In genomic region chr12:53005215-53005985, GRCh38 we compare ENCODE assay signal across 8 cellular contexts. TPM values are rescaled to one million over a fixed set of nuclear protein-coding genes. Genes with fewer than 3 reads are reported as not detected.
A peak's percentile ranks its signal among the peaks of the same experiment; 100 is the strongest.
DNase-seq lines count a peak whose midpoint lies in the region; ATAC-seq, FAIRE-seq and TF ChIP-seq lines count a peak whose summit lies in the region.

No MANE protein-coding gene starts in this region.

- no peaks in the 10 kb centered on the region for H3K9me2 ChIP-seq in GM23248 (ENCODE audit: insufficient read depth)

- H3K9ac ChIP-seq in GM23248, result peak overlapping the region; percentile 91

- peaks cover 41% of the 10 kb centered on the region for H3K4me1 ChIP-seq in A549
- H3K4me1 ChIP-seq in GM23248 (ENCODE audit: insufficient read depth), result peaks cover 46% of the 10 kb centered on the region

- peak overlapping the region; percentile 88 for H3K4me3 ChIP-seq in A549
- H3K4me3 ChIP-seq in GM23248, result peak overlapping the region; percentile 86

- peak overlapping the region; percentile 73 for H2AFZ ChIP-seq in GM23248

- WGBS in A549 (ENCODE audit: missing lambda C conversion rate), result 4% methylated on average over 28 of the region's 28 CpGs
- WGBS in GM23248 (ENCODE audit: low coverage in 1 of 2, low lambda C conversion rate in 2 of 2, missing lambda C conversion rate in 2 of 2), 2 experiments, result 7 to 8% methylated on average over 28 of the region's 28 CpGs

- FAIRE-seq in A549 (lab: Jason Lieb, UNC), result no peak

- peaks cover 9% of the 10 kb centered on the region for H4K20me1 ChIP-seq in GM23248 (ENCODE audit: insufficient read depth)

- CTCF ChIA-PET in A549 (lab: Yijun Ruan, JAX), result interaction anchor here (0.6 to 4.0 kb wide), 8 partner anchors 12 to 127 kb away, joined by 3 to 32 read pairs (median 4); no protein-coding TSS in a partner anchor
- CTCF ChIA-PET in activated CD8-positive, alpha-beta T cell treated with anti-CD3 and anti-CD28 coated beads for 36 hours (lab: Charles Lee), result interaction anchor here (0.7 to 2.5 kb wide), 11 partner anchors 8 to 317 kb away, joined by 3 to 17 read pairs (median 4); partner anchors contain the start of gene AAAS

- H3K9me3 ChIP-seq in A549 (no peaks in the 10 kb centered on the region), GM23248 (ENCODE audit: low read depth) (no peaks in the 10 kb centered on the region)

- POLR2A ChIA-PET in A549 (lab: Yijun Ruan, JAX), result interaction anchor here (0.5 to 3.5 kb wide), 25 partner anchors 8 to 858 kb away, joined by 3 to 44 read pairs (median 4); partner anchors contain the start of genes KRT8, TARBP2 and TNS2
- POLR2A ChIA-PET in activated CD8-positive, alpha-beta T cell treated with anti-CD3 and anti-CD28 coated beads for 36 hours (lab: Charles Lee), result interaction anchor here (0.6 to 1.6 kb wide), 7 partner anchors 9 to 172 kb away, joined by 3 to 4 read pairs (median 3); no protein-coding TSS in a partner anchor

- H3K27me3 Mint-ChIP-seq in activated CD8-positive, alpha-beta T cell treated with anti-CD3 and anti-CD28 coated beads for 36 hours, result no peaks in the 10 kb centered on the region
- H3K27me3 Mint-ChIP-seq in progenitor cell of endocrine pancreas, result no peaks in the 10 kb centered on the region

- H3K27ac Mint-ChIP-seq in activated CD8-positive, alpha-beta T cell treated with anti-CD3 and anti-CD28 coated beads for 36 hours, result peak overlapping the region; percentile 99
- H3K27ac Mint-ChIP-seq in progenitor cell of endocrine pancreas, result peak overlapping the region; percentile 99

- TF ChIP-seq CTCF in A549 (IDR thresholded peaks at IDR 0.05) (no peak), progenitor cell of endocrine pancreas (IDR thresholded peaks at IDR 0.05; ENCODE audit: unreplicated experiment) (no peak)
- no peak for TF ChIP-seq CTCF in activated CD8-positive, alpha-beta T cell treated with anti-CD3 and anti-CD28 coated beads for 36 hours (IDR thresholded peaks at IDR 0.05)

- TF ChIP-seq RAD21 in A549 (conservative IDR thresholded peaks at IDR 0.05 in 1 of 2, IDR thresholded peaks at IDR 0.05 in 1 of 2), result no peak

- no peaks in the 10 kb centered on the region for H3K9me3 Mint-ChIP-seq in activated CD8-positive, alpha-beta T cell treated with anti-CD3 and anti-CD28 coated beads for 36 hours
- no peaks in the 10 kb centered on the region for H3K9me3 Mint-ChIP-seq in progenitor cell of endocrine pancreas (ENCODE audit: low read depth)

- H3K27me3 ChIP-seq in GM23248 (replicated peaks; ENCODE audit: insufficient read depth), result no peaks in the 10 kb centered on the region

- H3K79me2 ChIP-seq in GM23248 (ENCODE audit: insufficient read depth), result peaks cover 53% of the 10 kb centered on the region

- no peak for TF ChIP-seq EP300 in A549 (IDR thresholded peaks at IDR 0.05)

- peak in 1 of 2 experiments; percentile 33 for DNase-seq in A549 (ENCODE audit: low read depth in 1 of 2, low spot score in 1 of 2)
- peak; percentile 34 for DNase-seq in GM23248
- peak; percentile 21 for DNase-seq in activated CD8-positive, alpha-beta T cell treated with anti-CD3 and anti-CD28 coated beads for 36 hours
- DNase-seq in glomerular visceral epithelial cell (ENCODE audit: extremely low spot score), result peak; percentile 8
- DNase-seq in progenitor cell of endocrine pancreas (ENCODE audit: low spot score, unreplicated experiment), result no peak
- DNase-seq in activated effector memory CD4-positive, alpha-beta T cell treated with anti-CD3 and anti-CD28 coated beads, Interleukin-2, amount 50 U/mL, for 16 hours, result no peak
- no peak for DNase-seq in SW480 (ENCODE audit: low spot score)

- H3K4me1 Mint-ChIP-seq in activated CD8-positive, alpha-beta T cell treated with anti-CD3 and anti-CD28 coated beads for 36 hours (ENCODE audit: low read depth), result peaks cover 24% of the 10 kb centered on the region
- H3K4me1 Mint-ChIP-seq in progenitor cell of endocrine pancreas (ENCODE audit: low read depth), result peaks cover 31% of the 10 kb centered on the region

- H3F3A ChIP-seq in GM23248 (ENCODE audit: insufficient read depth), result peaks cover 13% of the 10 kb centered on the region

- in situ Hi-C loops in GM23248 (cut with MboI), result no loop called here

- peak overlapping the region; percentile 86 for H3K4me3 Mint-ChIP-seq in activated CD8-positive, alpha-beta T cell treated with anti-CD3 and anti-CD28 coated beads for 36 hours
- peak overlapping the region; percentile 100 for H3K4me3 Mint-ChIP-seq in progenitor cell of endocrine pancreas (ENCODE audit: low read depth)

- ATAC-seq in A549 (peak in 1 of 2 experiments; percentile 2; a peak in 1 of 6 replicates), GM18868 (IDR thresholded peaks at IDR 0.05; ENCODE audit: unreplicated experiment) (no peak)
- no peak for ATAC-seq in activated CD8-positive, alpha-beta T cell treated with anti-CD3 and anti-CD28 coated beads for 36 hours

- H3K36me3 Mint-ChIP-seq in activated CD8-positive, alpha-beta T cell treated with anti-CD3 and anti-CD28 coated beads for 36 hours (ENCODE audit: low read depth), result peaks cover 37% of the 10 kb centered on the region
- no peaks in the 10 kb centered on the region for H3K36me3 Mint-ChIP-seq in progenitor cell of endocrine pancreas (ENCODE audit: insufficient read depth)

- H3K27ac ChIP-seq in A549, result peak overlapping the region; percentile 93 to 95
- peak overlapping the region; percentile 71 for H3K27ac ChIP-seq in GM23248

- intact Hi-C loops in activated CD8-positive, alpha-beta T cell treated with anti-CD3 and anti-CD28 coated beads for 36 hours (cut with micrococcal nuclease), result no loop called here

- no peak for TF ChIP-seq POLR2A in A549 (IDR thresholded peaks at IDR 0.05; ENCODE audit: low read length)

- H3K4me2 ChIP-seq in A549, result peak overlapping the region; percentile 88
- peak overlapping the region; percentile 84 for H3K4me2 ChIP-seq in GM23248 (ENCODE audit: unreplicated experiment)

- H3K36me3 ChIP-seq in GM23248 (ENCODE audit: low read depth), result no peaks in the 10 kb centered on the region

TF ChIP-seq in A549, 52 proteins besides CTCF, POLR2A, EP300 and RAD21:
- TF ChIP-seq SMC3 (IDR thresholded peaks at IDR 0.05) (no peak), RFX5 (IDR thresholded peaks at IDR 0.05) (no peak), NR3C1 (IDR thresholded peaks at IDR 0.05) (no peak), HOXA7 (CRISPR knock-in tag; IDR thresholded peaks at IDR 0.05) (no peak), MAFK (IDR thresholded peaks at IDR 0.05; ENCODE audit: partially characterized antibody) (peak; percentile 38), CBX8 (IDR thresholded peaks at IDR 0.05) (no peak), JUNB (IDR thresholded peaks at IDR 0.05) (no peak), HOXB5 (CRISPR knock-in tag; IDR thresholded peaks at IDR 0.05) (no peak), PHF8 (IDR thresholded peaks at IDR 0.05; ENCODE audit: borderline replicate concordance, low read depth) (peak; percentile 59; the same call in 1 of the 2 replicates), FOSL2 (IDR thresholded peaks at IDR 0.05) (no peak), FOSL2 (CRISPR knock-in tag; IDR thresholded peaks at IDR 0.05) (no peak), HOXB13 (CRISPR knock-in tag; IDR thresholded peaks at IDR 0.05; ENCODE audit: low read depth) (no peak)
TF ChIP-seq in A549: peak in this region for 2.

RNA-seq across cellular contexts. Expression of gene EIF4B, which starts 0.9 kb away (rescaled TPM):
- polyA plus RNA-seq in A549 (2011; rRNA removed) (577 and 650 TPM in 2 replicates), A549 (2017; fragmentation: RNase III; extraction: RNeasy Plus Mini Kit Qiagen cat#74134 plus additional on column Dnase treatment) (363 to 377 TPM (median 375 TPM) in 3 replicates), GM23248 (2016; fragmentation: Nextera tagmentation; extraction: Ambion mirVana) (73.4 and 74.8 TPM in 2 replicates)
- polyA plus RNA-seq in A549 (2012; cell fraction: cytosol; rRNA removed), result 209 and 256 TPM in 2 replicates
- 167 and 231 TPM in 2 replicates for polyA plus RNA-seq in A549 (2012; cell fraction: nucleus; rRNA removed)
- 707 and 843 TPM in 2 replicates for polyA minus RNA-seq in A549 (2011; rRNA and poly(A)+ RNA removed)
- 436 and 501 TPM in 2 replicates for total RNA-seq in GM23248 (2014; rRNA removed; shearing (Covaris generic))
- 100 to 1,000 TPM; 789 to 814 TPM for total RNA-seq in activated CD8-positive, alpha-beta T cell treated with anti-CD3 and anti-CD28 coated beads for 36 hours
- total RNA-seq in progenitor cell of endocrine pancreas, result 447 and 487 TPM in 2 replicates

RNA-seq across cellular contexts. Expression of gene TNS2, which starts 44.5 kb away (rescaled TPM):
- 11.5 and 12.4 TPM in 2 replicates for polyA plus RNA-seq in A549 (2011; rRNA removed)
- 19.4 and 27.2 TPM in 2 replicates for polyA plus RNA-seq in A549 (2012; cell fraction: cytosol; rRNA removed)
- polyA plus RNA-seq in A549 (2012; cell fraction: nucleus; rRNA removed), result 72.7 and 109 TPM in 2 replicates
- 13.5 to 15.8 TPM (median 15.3 TPM) in 3 replicates for polyA plus RNA-seq in A549 (2017; fragmentation: RNase III; extraction: RNeasy Plus Mini Kit Qiagen cat#74134 plus additional on column Dnase treatment)
- polyA minus RNA-seq in A549 (2011; rRNA and poly(A)+ RNA removed), result 36.0 and 44.8 TPM in 2 replicates
- total RNA-seq in GM23248 (2014; rRNA removed; shearing (Covaris generic)), result 41.6 and 48.6 TPM in 2 replicates
- 24.1 and 26.1 TPM in 2 replicates for polyA plus RNA-seq in GM23248 (2016; fragmentation: Nextera tagmentation; extraction: Ambion mirVana)
- 1 to 10 TPM; 1.1 to 1.6 TPM for total RNA-seq in activated CD8-positive, alpha-beta T cell treated with anti-CD3 and anti-CD28 coated beads for 36 hours
- 6.6 and 7.3 TPM in 2 replicates for total RNA-seq in progenitor cell of endocrine pancreas

RNA-seq across cellular contexts. Expression of gene KRT18, which starts 56.5 kb away (rescaled TPM):
- polyA plus RNA-seq in A549 (2011; rRNA removed) (2,476 and 2,635 TPM in 2 replicates), A549 (2017; fragmentation: RNase III; extraction: RNeasy Plus Mini Kit Qiagen cat#74134 plus additional on column Dnase treatment) (2,534 to 2,941 TPM (median 2,752 TPM) in 3 replicates), GM23248 (2016; fragmentation: Nextera tagmentation; extraction: Ambion mirVana) (141 TPM in 2 replicates)
- 2,127 and 2,527 TPM in 2 replicates for polyA plus RNA-seq in A549 (2012; cell fraction: cytosol; rRNA removed)
- polyA plus RNA-seq in A549 (2012; cell fraction: nucleus; rRNA removed), result 3,075 and 3,600 TPM in 2 replicates
- 2,971 and 3,475 TPM in 2 replicates for polyA minus RNA-seq in A549 (2011; rRNA and poly(A)+ RNA removed)
- total RNA-seq in GM23248 (2014; rRNA removed; shearing (Covaris generic)), result 69.9 and 83.8 TPM in 2 replicates
- total RNA-seq in activated CD8-positive, alpha-beta T cell treated with anti-CD3 and anti-CD28 coated beads for 36 hours, result 1 to 10 TPM; 3.4 to 4.9 TPM
- total RNA-seq in progenitor cell of endocrine pancreas, result 608 and 692 TPM in 2 replicates

Comparison
In these comparisons a context has a peak if more than half of its experiments do, and no peak if none do; other contexts are left out.
1. DNase-seq: peak in GM23248 (single experiment), activated CD8-positive, alpha-beta T cell treated with anti-CD3 and anti-CD28 coated beads for 36 hours (single experiment) and glomerular visceral epithelial cell (single experiment); none in progenitor cell of endocrine pancreas (single experiment), activated effector memory CD4-positive, alpha-beta T cell treated with anti-CD3 and anti-CD28 coated beads, Interleukin-2, amount 50 U/mL, for 16 hours (single experiment) and SW480 (single experiment).
2. RNA of gene KRT18, which starts 56.5 kb away (total RNA-seq): 608 to 692 TPM in progenitor cell of endocrine pancreas and 69.9 to 83.8 TPM in GM23248; 3.4 to 4.9 TPM in activated CD8-positive, alpha-beta T cell treated with anti-CD3 and anti-CD28 coated beads for 36 hours; every median in the first group is over 10 times any median in the second.